Comparison of ENCODE assay signal across 1 cellular context in genomic region chr1:161592586-161592985, GRCh38.
TF ChIP-seq lines count a peak whose summit lies in the region.

No MANE protein-coding gene starts in this region.

TF ChIP-seq in K562, 482 proteins besides CTCF, POLR2A, EP300 and RAD21:
- peak; percentile 46 for TF ChIP-seq RFX1 (IDR thresholded peaks at IDR 0.05)
